Comparison of ENCODE assay signal across 18 cellular contexts in the genomic region with DNA sequence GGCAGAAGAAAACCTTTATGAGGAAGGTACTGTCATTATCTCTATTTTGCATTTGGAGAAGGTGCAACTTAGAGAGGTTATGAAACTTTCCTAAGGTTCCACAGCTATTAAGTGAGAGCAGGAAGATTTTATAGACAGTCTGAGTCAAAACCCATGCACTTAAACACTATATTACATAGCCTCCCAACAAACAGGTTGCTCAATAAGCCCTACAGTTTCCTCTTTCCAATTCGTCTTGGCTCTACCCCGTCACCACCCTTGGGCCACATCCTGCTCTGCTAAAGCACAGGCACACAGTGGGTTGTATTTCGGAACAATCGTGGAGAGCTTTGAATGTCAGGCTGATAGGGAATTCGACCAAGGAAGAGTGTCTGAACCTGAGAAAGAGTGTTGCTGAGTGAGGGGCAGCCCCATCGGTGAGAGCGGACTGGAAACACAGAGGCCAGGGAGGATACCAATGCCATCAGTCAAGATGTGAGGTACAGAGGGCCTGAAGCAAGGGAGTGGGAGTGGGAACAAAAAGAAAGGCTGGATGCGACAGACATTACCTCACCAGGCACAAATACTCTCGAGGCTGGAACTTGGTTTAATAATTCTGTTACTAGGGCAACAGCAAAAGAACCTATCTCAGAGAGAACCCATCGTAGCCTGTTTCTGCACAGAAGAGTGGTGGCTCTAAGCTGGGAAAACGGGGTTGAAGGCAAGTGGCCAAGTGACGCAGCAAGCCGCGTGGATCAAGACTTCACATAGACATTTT. TPM values are rescaled to one million over a fixed set of nuclear protein-coding genes. Genes with fewer than 3 reads are reported as not detected.
DNase-seq lines count a peak whose midpoint lies in the region; ATAC-seq and TF ChIP-seq lines count a peak whose summit lies in the region.
"Had no signal": no experiment of that assay in that cellular context is flagged by ENCODE, and none has a peak within 500 bp of the region (broad histone marks: within the 10 kb centered on the region; RNA-seq: fewer than 3 reads in every experiment).

No MANE protein-coding gene starts in this region.

- intact Hi-C loops in heart left ventricle (cut with DNase I) = loop anchor here in 1 of 10 donors (5.0 kb wide), 1 partner anchor 85 kb away; no protein-coding TSS in a partner anchor
- intact Hi-C loops in left ventricle myocardium inferior (cut with micrococcal nuclease) = no loop called here
- intact Hi-C loops in left lung (cut with DNase I) = no loop called here

- DNase-seq in heart left ventricle (no peak), left ventricle myocardium inferior (no peak), NOMO-1 (lab: John Stamatoyannopoulos, UW; ENCODE audit: unreplicated experiment in 2 of 2) (peak; percentile 91 to 98), middle frontal gyrus (ENCODE audit: extremely low spot score, low spot score) (no peak), left lung (no peak), NCI-H2171 (lab: John Stamatoyannopoulos, UW) (no peak)
- DNase-seq: CD4-positive, alpha-beta memory T cell; MG63; NCI-H1436 treated with DMSO at 0.1 percent for 48 hours; NCI-H2081; SHP77 treated with DMSO at 0.1 percent for 48 hours; SW 1271 had no signal

- ATAC-seq in heart left ventricle = peak in 3 of 4 donors; percentile 2 to 75 (median 55)
- no peak for ATAC-seq in HG02642 (IDR thresholded peaks at IDR 0.05; ENCODE audit: poor library complexity, unreplicated experiment)
- no peak for ATAC-seq in left lung
- ATAC-seq: GM23338, HepG2 had no signal

- H3K27ac ChIP-seq in heart left ventricle (peak overlapping the region in 1 of 12 donors; percentile 5), left ventricle myocardium inferior (replicated peaks) (no peak overlapping the region), left lung (no peak overlapping the region)
- H3K27ac ChIP-seq: KMS-11 had no signal

- H3K36me3 ChIP-seq in heart left ventricle (no peaks in the 10 kb centered on the region), left ventricle myocardium inferior (no peaks in the 10 kb centered on the region), left lung (no peaks in the 10 kb centered on the region)
- H3K36me3 ChIP-seq: MG63 had no signal

- H3K4me1 Mint-ChIP-seq in brain = peaks cover 46% of the 10 kb centered on the region
- H3K4me1 Mint-ChIP-seq: CD4-positive, alpha-beta memory T cell; GM23338 had no signal

- H3K27me3 Mint-ChIP-seq in brain = peaks cover 10% of the 10 kb centered on the region

- no peaks in the 10 kb centered on the region for H3K9me3 Mint-ChIP-seq in brain
- H3K9me3 Mint-ChIP-seq: GM23338 had no signal

- H3K4me3 ChIP-seq in heart left ventricle (no peak overlapping the region), left ventricle myocardium inferior (no peak overlapping the region), left lung (no peak overlapping the region)
- H3K4me3 ChIP-seq: GM23338, MG63 had no signal

- H3K4me3 Mint-ChIP-seq in brain = peak overlapping the region in 1 of 5 experiments; percentile 36
- H3K4me3 Mint-ChIP-seq: CD4-positive, alpha-beta memory T cell; GM23338 had no signal

- no peak for TF ChIP-seq POLR2A in heart left ventricle (IDR thresholded peaks at IDR 0.05)

- H3K36me3 Mint-ChIP-seq in brain = no peaks in the 10 kb centered on the region
- H3K36me3 Mint-ChIP-seq: CD4-positive, alpha-beta memory T cell had no signal

- H3K9me3 ChIP-seq in heart left ventricle (no peaks in the 10 kb centered on the region), left ventricle myocardium inferior (replicated peaks) (no peaks in the 10 kb centered on the region), left lung (no peaks in the 10 kb centered on the region)
- H3K9me3 ChIP-seq: MG63 had no signal

- H3K27me3 ChIP-seq in heart left ventricle (no peaks in the 10 kb centered on the region), left ventricle myocardium inferior (ENCODE audit: low read depth) (no peaks in the 10 kb centered on the region), left lung (no peaks in the 10 kb centered on the region)

- 60 to 65% (median 63%) methylated on average over 14 of the region's 14 CpGs for WGBS in heart left ventricle, 4 donors

- H3K27ac Mint-ChIP-seq in brain = peak overlapping the region in 4 of 5 experiments; percentile 37 to 97 (median 88)
- H3K27ac Mint-ChIP-seq: CD4-positive, alpha-beta memory T cell; GM23338 had no signal

- H3K4me1 ChIP-seq in heart left ventricle = peaks cover 0 to 31% (median 13%) of the 10 kb centered on the region in 12 donors
- peaks cover 26% of the 10 kb centered on the region for H3K4me1 ChIP-seq in left ventricle myocardium inferior
- H3K4me1 ChIP-seq in left lung = peaks cover 0 to 3% of the 10 kb centered on the region in 2 donors

- no peak for TF ChIP-seq CTCF in heart left ventricle (IDR thresholded peaks at IDR 0.05)
- TF ChIP-seq CTCF in left ventricle myocardium inferior (IDR thresholded peaks at IDR 0.05; ENCODE audit: borderline replicate concordance) = no peak
- no peak for TF ChIP-seq CTCF in brain (conservative IDR thresholded peaks at IDR 0.05)
- no peak for TF ChIP-seq CTCF in left lung (IDR thresholded peaks at IDR 0.05)

RNA-seq across cellular contexts. Expression of a gene that starts 6.3 kb away (rescaled TPM):
- 1 to 10 TPM in 1 of 9 donors, under 1 TPM in 4, not detected in 4; 0.17 to 1.0 (median 0.44) TPM for total RNA-seq in heart left ventricle
- under 1 TPM; 0.12 to 0.15 TPM for polyA plus RNA-seq in heart left ventricle
- 1.8 TPM for total RNA-seq in left ventricle myocardium inferior
- polyA plus RNA-seq in brain (ENCODE audit: insufficient read depth, low read depth, low replicate concordance) = not detected
- not detected for total RNA-seq in left lung
- total RNA-seq: A673; CD4-positive, alpha-beta memory T cell; GM23338; HepG2 had no signal
- polyA plus RNA-seq: CD4-positive, alpha-beta memory T cell; GM23338; HepG2 had no signal

Comparison
In these comparisons a context has a peak if more than half of its experiments do, and no peak if none do; other contexts are left out.
1. ATAC-seq: peak in heart left ventricle (3 of 4); none in HG02642 (single experiment) and left lung (single experiment).
2. DNase-seq: peak in NOMO-1 (2 of 2); none in heart left ventricle (0 of 5), left ventricle myocardium inferior (single experiment), middle frontal gyrus (single experiment), left lung (0 of 2) and NCI-H2171 (single experiment).